ENCODE assay signal across 28 cellular contexts in genomic region chr6:82995066-82995465, GRCh38.
"Had no signal": no experiment of that assay in that cellular context is flagged by ENCODE, and none has a peak within 500 bp of the region (broad histone marks: within the 10 kb centered on the region; RNA-seq: fewer than 3 reads in every experiment).

No MANE protein-coding gene starts in this region.

- H3K36me3 Mint-ChIP-seq: stimulated activated effector memory CD8-positive, alpha-beta T cell treated with anti-CD3 and anti-CD28 coated beads, Interleukin-12 subunit alpha, Interleukin-12 subunit beta, amount 100 ng/mL, for 72 hours had no signal

- H3K27me3 Mint-ChIP-seq: dendritic cell treated with granulocyte-macrophage colony-stimulating factor and Interleukin-4, amounts not matched to agents 40 ng/mL and 50 ng/mL, for 4 days; memory B cell; naive B cell; natural killer cell treated with Interleukin-12 subunit alpha and Interleukin-12 subunit beta and Interleukin-15 and Interleukin-18, amount 100 ng/mL, for 72 hours had no signal

- H3K9me3 Mint-ChIP-seq: endodermal cell; immature natural killer cell; memory B cell; natural killer cell treated with Interleukin-12 subunit alpha and Interleukin-12 subunit beta and Interleukin-15 and Interleukin-18, amount 100 ng/mL, for 72 hours; stimulated activated effector memory CD8-positive, alpha-beta T cell treated with anti-CD3 and anti-CD28 coated beads, Interleukin-12 subunit alpha, Interleukin-12 subunit beta, amount 100 ng/mL, for 72 hours had no signal

- H3K27me3 ChIP-seq: colonic mucosa, esophagus muscularis mucosa, foreskin keratinocyte, heart right ventricle, right atrium auricular region, stomach, thyroid gland, vagina had no signal

- H3K36me3 ChIP-seq: colonic mucosa, heart right ventricle, prostate gland, right atrium auricular region, thyroid gland, vagina had no signal

- H3K4me3 ChIP-seq: colonic mucosa, esophagus muscularis mucosa, heart right ventricle, lung, prostate gland, right atrium auricular region, stomach, thyroid gland, vagina had no signal

- ATAC-seq: foreskin keratinocyte; heart right ventricle; natural killer cell treated with Interleukin-12 subunit alpha and Interleukin-12 subunit beta and Interleukin-15 and Interleukin-18, amount 100 ng/mL, for 72 hours; sciatic nerve; stimulated activated effector memory CD8-positive, alpha-beta T cell treated with anti-CD3 and anti-CD28 coated beads, Interleukin-12 subunit alpha, Interleukin-12 subunit beta, amount 100 ng/mL, for 72 hours had no signal

- H3K27ac ChIP-seq: colonic mucosa, esophagus muscularis mucosa, foreskin keratinocyte, heart right ventricle, prostate gland, right atrium auricular region, stomach, thyroid gland, vagina had no signal

- DNase-seq: colonic mucosa; effector CD8-positive, alpha-beta T cell; endodermal cell; foreskin keratinocyte; glutamatergic neuron; heart right ventricle; hippocampal formation; immature natural killer cell; naive B cell; nucleus accumbens; stimulated activated CD4-positive, alpha-beta T cell treated with anti-CD3 and anti-CD28 coated beads, Interleukin-2, amount 100 ng/mL, for 24 hours; stimulated activated CD4-positive, alpha-beta T cell treated with anti-CD3 and anti-CD28 coated beads, Interleukin-4, amount 100 ng/mL, for 24 hours; stimulated activated naive CD4-positive, alpha-beta T cell treated with Interleukin-2 at 50 U/mL for 16 hours; stomach; thyroid gland; trophoblast cell had no signal

- H3K9me3 ChIP-seq: colonic mucosa, esophagus muscularis mucosa, heart right ventricle, prostate gland, right atrium auricular region, stomach, thyroid gland, vagina had no signal

- H3K4me1 Mint-ChIP-seq: immature natural killer cell; stimulated activated effector memory CD8-positive, alpha-beta T cell treated with anti-CD3 and anti-CD28 coated beads, Interleukin-12 subunit alpha, Interleukin-12 subunit beta, amount 100 ng/mL, for 72 hours had no signal

- FAIRE-seq: endothelial cell of umbilical vein, keratinocyte had no signal

- H3K27ac Mint-ChIP-seq: dendritic cell treated with granulocyte-macrophage colony-stimulating factor and Interleukin-4, amounts not matched to agents 40 ng/mL and 50 ng/mL, for 4 days; endodermal cell; immature natural killer cell; memory B cell; natural killer cell treated with Interleukin-12 subunit alpha and Interleukin-12 subunit beta and Interleukin-15 and Interleukin-18, amount 100 ng/mL, for 72 hours; stimulated activated effector memory CD8-positive, alpha-beta T cell treated with anti-CD3 and anti-CD28 coated beads, Interleukin-12 subunit alpha, Interleukin-12 subunit beta, amount 100 ng/mL, for 72 hours had no signal

- H3K4me3 Mint-ChIP-seq: dendritic cell treated with granulocyte-macrophage colony-stimulating factor and Interleukin-4, amounts not matched to agents 40 ng/mL and 50 ng/mL, for 4 days; endodermal cell; immature natural killer cell; memory B cell; naive B cell; natural killer cell treated with Interleukin-12 subunit alpha and Interleukin-12 subunit beta and Interleukin-15 and Interleukin-18, amount 100 ng/mL, for 72 hours; stimulated activated effector memory CD8-positive, alpha-beta T cell treated with anti-CD3 and anti-CD28 coated beads, Interleukin-12 subunit alpha, Interleukin-12 subunit beta, amount 100 ng/mL, for 72 hours had no signal

- H3K4me1 ChIP-seq: colonic mucosa, foreskin keratinocyte, heart right ventricle, prostate gland, right atrium auricular region, stomach, thyroid gland, vagina had no signal
